25 cellular contexts compared by ENCODE assay signal in genomic region chr6:148087659-148088058, GRCh38.
"Had no signal": no experiment of that assay in that cellular context is flagged by ENCODE, and none has a peak within 500 bp of the region (broad histone marks: within the 10 kb centered on the region; RNA-seq: fewer than 3 reads in every experiment).

No MANE protein-coding gene starts in this region.

- H3K36me3 ChIP-seq: neural progenitor cell, ovary, stomach, thoracic aorta, thyroid gland, tibial nerve, upper lobe of left lung, vagina had no signal

- H2AFZ ChIP-seq: neural progenitor cell, parathyroid adenoma had no signal

- DNase-seq: natural killer cell; occipital lobe; ovary; posterior cingulate gyrus; psoas muscle; right cardiac atrium; small intestine; stimulated activated CD4-positive, alpha-beta T cell treated with anti-CD3 and anti-CD28 coated beads, Interleukin-15, amount 100 ng/mL, for 24 hours; stimulated activated CD4-positive, alpha-beta T cell treated with anti-CD3 and anti-CD28 coated beads, Interleukin-2, amount 100 ng/mL, for 24 hours; stimulated activated CD4-positive, alpha-beta T cell treated with anti-CD3 and anti-CD28 coated beads, Interleukin-2, amount 100 ng/mL, for 48 hours; stimulated activated CD4-positive, alpha-beta T cell treated with anti-CD3 and anti-CD28 coated beads, Interleukin-4, amount 100 ng/mL, for 24 hours; stimulated activated naive B cell treated with anti-CD40 and anti-IgM and Interleukin-4, amounts not matched to agents 10 μg/mL and 1 μg/mL and 100 μg/mL, for 72 hours; stimulated activated naive CD4-positive, alpha-beta T cell treated with Interleukin-2 at 50 U/mL for 16 hours; stomach; thyroid gland; trophoblast cell; upper lobe of left lung had no signal

- H3K9me3 ChIP-seq: ovary, thyroid gland, vagina had no signal

- H3K79me2 ChIP-seq: parathyroid adenoma had no signal

- FAIRE-seq: small intestine, urothelium cell line had no signal

- H3K4me1 ChIP-seq: neural progenitor cell, parathyroid adenoma, psoas muscle, stomach, thyroid gland, upper lobe of left lung, vagina had no signal

- H3K27ac ChIP-seq: neural progenitor cell, ovary, parathyroid adenoma, psoas muscle, stomach, thoracic aorta, thyroid gland, tibial nerve, upper lobe of left lung, vagina had no signal

- ATAC-seq: natural killer cell; psoas muscle; right cardiac atrium; sciatic nerve; stimulated activated effector memory CD8-positive, alpha-beta T cell treated with anti-CD3 and anti-CD28 coated beads, Interleukin-12 subunit alpha, Interleukin-12 subunit beta, amount 100 ng/mL, for 72 hours; stimulated activated naive B cell treated with anti-CD40 and anti-IgM and Interleukin-4, amounts not matched to agents 10 μg/mL and 1 μg/mL and 100 μg/mL, for 72 hours had no signal

- H3K9ac ChIP-seq: neural progenitor cell, parathyroid adenoma had no signal

- H3K4me3 ChIP-seq: neural progenitor cell, ovary, psoas muscle, stomach, thoracic aorta, thyroid gland, tibial nerve, upper lobe of left lung, vagina had no signal

- H3K27me3 ChIP-seq: neural progenitor cell, ovary, stomach, thyroid gland, tibial nerve, upper lobe of left lung, vagina had no signal

- H3K4me2 ChIP-seq: neural progenitor cell had no signal
